Comparison of ENCODE assay signal across 8 cellular contexts in the genomic region with DNA sequence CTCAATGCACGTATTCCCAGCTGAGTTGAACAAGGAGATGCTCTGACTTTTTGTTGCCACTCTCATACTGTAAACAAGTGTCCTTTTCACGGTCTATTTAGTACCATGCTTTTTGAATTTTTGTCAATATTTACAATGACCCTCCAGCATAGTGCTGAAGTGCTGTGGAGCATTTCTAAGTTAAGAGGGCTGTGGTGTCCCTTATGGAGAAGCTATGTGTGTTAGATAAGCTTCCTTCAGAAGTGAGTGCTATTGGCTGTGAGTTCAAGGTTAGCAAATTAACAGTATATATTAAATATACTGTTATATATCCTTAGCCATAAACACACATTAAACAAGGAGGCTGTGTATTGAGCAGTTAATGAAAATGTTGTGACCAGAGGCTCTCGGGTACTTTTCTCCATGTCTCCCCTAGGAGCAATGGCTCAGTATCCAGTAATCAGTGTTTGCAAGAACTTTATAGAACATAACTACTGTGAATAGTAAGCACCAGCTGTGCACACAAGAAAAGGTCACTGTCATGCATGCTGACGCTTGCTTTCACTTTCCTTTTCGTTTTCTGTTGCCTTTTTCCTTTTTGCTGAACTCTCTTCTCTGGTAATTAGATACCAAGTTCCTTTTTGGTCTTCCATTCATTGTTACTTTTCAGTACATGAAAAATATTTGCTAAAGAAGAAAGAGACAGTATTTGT.
DNase-seq lines count a peak whose midpoint lies in the region; ATAC-seq and TF ChIP-seq lines count a peak whose summit lies in the region.

No MANE protein-coding gene starts in this region.

- H3K4me3 ChIP-seq in fibroblast of pulmonary artery (replicated peaks; ENCODE audit: low read depth, low read length) (peak overlapping the region; percentile 29), spleen (peak overlapping the region; percentile 16 to 63 (median 33))

- H3K27me3 ChIP-seq in spleen (replicated peaks in 1 of 7), result no peaks in the 10 kb centered on the region

- ATAC-seq in activated CD4-positive, CD25-positive, alpha-beta regulatory T cell treated with anti-CD3 and anti-CD28 coated beads, Interleukin-2, amount 50 U/mL, for 24 hours, result peak; percentile 86 to 89
- peak; percentile 95 for ATAC-seq in GM21723 (IDR thresholded peaks at IDR 0.05; ENCODE audit: unreplicated experiment)

- WGBS in spleen, 5 donors, result 40 to 49% (median 44%) methylated on average over 5 of the region's 5 CpGs

- no peak for TF ChIP-seq POLR2A in spleen (IDR thresholded peaks at IDR 0.05)

- TF ChIP-seq CTCF in fibroblast of pulmonary artery (IDR thresholded peaks at IDR 0.05; ENCODE audit: low read length, missing control alignments) (no peak), spleen (IDR thresholded peaks at IDR 0.05 in 8 of 11, conservative IDR thresholded peaks at IDR 0.05 in 3 of 11) (no peak)

- no peak for DNase-seq in activated CD4-positive, CD25-positive, alpha-beta regulatory T cell treated with anti-CD3 and anti-CD28 coated beads, Interleukin-2, amount 50 U/mL, for 72 hours
- DNase-seq in Kasumi-1 (lab: John Stamatoyannopoulos, UW) (peak; percentile 16 to 24), SW480 (ENCODE audit: low spot score) (peak; percentile 32), fibroblast of pulmonary artery (ENCODE audit: low read depth) (peak; percentile 23), spleen (no peak), HuH-7 (ENCODE audit: low spot score) (no peak)

- peak overlapping the region; percentile 49 to 81 (median 70) for H3K27ac ChIP-seq in spleen

- peaks cover 0 to 15% (median 8%) of the 10 kb centered on the region in 6 donors for H3K4me1 ChIP-seq in spleen

- intact Hi-C loops in spleen (cut with DNase I; ENCODE audit: low total_unique reads), result no loop called here

- no peaks in the 10 kb centered on the region for H3K9me3 ChIP-seq in spleen

- H3K36me3 ChIP-seq in spleen, result no peaks in the 10 kb centered on the region

Comparison
In these comparisons a context has a peak if more than half of its experiments do, and no peak if none do; other contexts are left out.
1. DNase-seq: peak in Kasumi-1 (2 of 2), SW480 (single experiment) and fibroblast of pulmonary artery (single experiment); none in activated CD4-positive, CD25-positive, alpha-beta regulatory T cell treated with anti-CD3 and anti-CD28 coated beads, Interleukin-2, amount 50 U/mL, for 72 hours (single experiment), spleen (single experiment) and HuH-7 (single experiment).